ENCODE assay signal across 9 cellular contexts in genomic region chr4:159048166-159048886, GRCh38. TPM values are rescaled to one million over a fixed set of nuclear protein-coding genes. Genes with fewer than 3 reads are reported as not detected.
A peak's percentile ranks its signal among the peaks of the same experiment; 100 is the strongest.
DNase-seq lines count a peak whose midpoint lies in the region; ATAC-seq and TF ChIP-seq lines count a peak whose summit lies in the region.
"Had no signal": no experiment of that assay in that cellular context is flagged by ENCODE, and none has a peak within 500 bp of the region (broad histone marks: within the 10 kb centered on the region; RNA-seq: fewer than 3 reads in every experiment).

No MANE protein-coding gene starts in this region.

- H3K9me3 ChIP-seq in mucosa of rectum (ENCODE audit: control insufficient read depth in 2 of 2, low read length in 2 of 2) = no peaks in the 10 kb centered on the region

- ATAC-seq in HG02852 (IDR thresholded peaks at IDR 0.05; ENCODE audit: unreplicated experiment) (no peak), HG03432 (IDR thresholded peaks at IDR 0.05; ENCODE audit: unreplicated experiment) (no peak), HG03095 (IDR thresholded peaks at IDR 0.05; ENCODE audit: unreplicated experiment) (no peak)

- H3K27ac ChIP-seq in mucosa of rectum (ENCODE audit: low read depth in 2 of 2, low read length in 2 of 2) = peak overlapping the region in 1 of 2 donors; percentile 9
- H3K27ac ChIP-seq: SK-N-MC had no signal

- no peaks in the 10 kb centered on the region for H3K4me1 ChIP-seq in mucosa of rectum (ENCODE audit: control insufficient read depth in 2 of 2, insufficient read depth in 2 of 2, low read length in 2 of 2)

- no peaks in the 10 kb centered on the region for H3K36me3 ChIP-seq in mucosa of rectum (ENCODE audit: control insufficient read depth in 2 of 2, insufficient read depth in 2 of 2, low read length in 2 of 2)

- no peaks in the 10 kb centered on the region for H3K27me3 ChIP-seq in mucosa of rectum (ENCODE audit: control insufficient read depth in 2 of 2, insufficient read depth in 2 of 2, low read length in 2 of 2)

- peak overlapping the region; percentile 55 to 65 for H3K4me3 ChIP-seq in mucosa of rectum (ENCODE audit: low read length in 2 of 2)
- H3K4me3 ChIP-seq: SK-N-MC had no signal

- peak overlapping the region in 1 of 2 donors; percentile 45 for H3K9ac ChIP-seq in mucosa of rectum (ENCODE audit: low read depth in 1 of 2, low read length in 2 of 2)

- peak; percentile 66 for DNase-seq in AG08396 (ENCODE audit: low spot score)
- peak; percentile 64 for DNase-seq in NCI-H460 (ENCODE audit: extremely low read depth, low read depth)
- DNase-seq in erythroblast (lab: John Stamatoyannopoulos, UW) = peak; percentile 29 to 41
- DNase-seq in SIG-M5 (lab: John Stamatoyannopoulos, UW) = no peak

- no peak for TF ChIP-seq POLR2A in erythroblast (IDR thresholded peaks at IDR 0.05; ENCODE audit: low read length)

RNA-seq across cellular contexts. Expression of gene RAPGEF2, which starts 54.6 kb away (rescaled TPM):
- 66.2 and 69.5 TPM in 2 replicates for total RNA-seq in NCI-H460 (2014; rRNA removed; shearing (Covaris generic))
- 61.5 and 68.9 TPM in 2 replicates for polyA plus RNA-seq in NCI-H460 (2014; cell fraction: nucleus; rRNA removed)
